In genomic region chr20:19026121-19026878, GRCh38 we compare ENCODE assay signal across 1 cellular context.
A peak's percentile ranks its signal among the peaks of the same experiment; 100 is the strongest.
TF ChIP-seq lines count a peak whose summit lies in the region.

No MANE protein-coding gene starts in this region.

TF ChIP-seq in GM12878, 131 proteins besides CTCF, POLR2A, EP300 and RAD21 (continued from another document):
- no peak for TF ChIP-seq ELK1 (IDR thresholded peaks at IDR 0.05; ENCODE audit: low read depth, low read length)
- no peak for TF ChIP-seq USF2 (IDR thresholded peaks at IDR 0.05; ENCODE audit: borderline replicate concordance, low read depth, low read length)
- TF ChIP-seq TARDBP (IDR thresholded peaks at IDR 0.05; ENCODE audit: borderline replicate concordance) = no peak
- TF ChIP-seq GATAD2B (conservative IDR thresholded peaks at IDR 0.05; ENCODE audit: low read depth) = no peak
- peak; percentile 10 for TF ChIP-seq SP1 (IDR thresholded peaks at IDR 0.05; ENCODE audit: low read depth, low read length)
- peak; percentile 50; the same call in 1 of the 2 replicates for TF ChIP-seq CREM (IDR thresholded peaks at IDR 0.05; ENCODE audit: low read depth)
- no peak for TF ChIP-seq ZBED1 (IDR thresholded peaks at IDR 0.05; ENCODE audit: borderline replicate concordance)
- TF ChIP-seq BCL11A (IDR thresholded peaks at IDR 0.05; ENCODE audit: low read depth, low read length) = peak; percentile 72
- no peak for TF ChIP-seq ZNF207 (IDR thresholded peaks at IDR 0.05; ENCODE audit: borderline replicate concordance)
- TF ChIP-seq E4F1 (IDR thresholded peaks at IDR 0.05; ENCODE audit: borderline replicate concordance, partially characterized antibody) = no peak
- no peak for TF ChIP-seq ZNF622 (IDR thresholded peaks at IDR 0.05)
- peak; percentile 58 for TF ChIP-seq MEF2B (IDR thresholded peaks at IDR 0.05; ENCODE audit: partially characterized antibody, poor library complexity, severe bottlenecking)
- no peak for TF ChIP-seq NFYA (IDR thresholded peaks at IDR 0.05; ENCODE audit: borderline replicate concordance, low read depth, low read length)
- TF ChIP-seq FOXM1 (IDR thresholded peaks at IDR 0.05; ENCODE audit: low read depth, low read length) = peak; percentile 47; the same call in 1 of the 2 replicates
- no peak for TF ChIP-seq RBBP5 (conservative IDR thresholded peaks at IDR 0.05)
